In genomic region chr1:237619553-237619952, GRCh38 we compare ENCODE assay signal across 21 cellular contexts.
"Had no signal": no experiment of that assay in that cellular context is flagged by ENCODE, and none has a peak within 500 bp of the region (broad histone marks: within the 10 kb centered on the region; RNA-seq: fewer than 3 reads in every experiment).

No MANE protein-coding gene starts in this region.

- H3K27ac ChIP-seq: RWPE1, SJCRH30 had no signal

- H3K36me3 ChIP-seq: SJCRH30 had no signal

- DNase-seq: KBM-7, MV-4-11, NCI-H1092, NCI-H1105 treated with DMSO at 0.1 percent for 48 hours, NCI-H1417 treated with DMSO at 0.1 percent for 48 hours, NCI-H146, NCI-H1694 treated with DMSO at 0.1 percent for 48 hours, NCI-H1930, NCI-H2081, NCI-H2107, NCI-H2227 treated with DMSO at 0.1 percent for 48 hours, NCI-H524 treated with DMSO at 0.1 percent for 48 hours, NCI-H69, NCI-H774, PC-3, SHP77 treated with DMSO at 0.1 percent for 48 hours, SJCRH30, T-helper 1 cell had no signal

- H3K4me3 ChIP-seq: SJCRH30 had no signal

- H3K4me1 ChIP-seq: SJCRH30 had no signal

- H3K9me3 ChIP-seq: SJCRH30 had no signal

- ATAC-seq: Panc1, PC-3, SK-N-SH treated with all-trans-retinoic acid at 6 μM for 48 hours had no signal

- H3K27me3 ChIP-seq: SJCRH30 had no signal
